ENCODE assay signal across 8 cellular contexts in the genomic region with DNA sequence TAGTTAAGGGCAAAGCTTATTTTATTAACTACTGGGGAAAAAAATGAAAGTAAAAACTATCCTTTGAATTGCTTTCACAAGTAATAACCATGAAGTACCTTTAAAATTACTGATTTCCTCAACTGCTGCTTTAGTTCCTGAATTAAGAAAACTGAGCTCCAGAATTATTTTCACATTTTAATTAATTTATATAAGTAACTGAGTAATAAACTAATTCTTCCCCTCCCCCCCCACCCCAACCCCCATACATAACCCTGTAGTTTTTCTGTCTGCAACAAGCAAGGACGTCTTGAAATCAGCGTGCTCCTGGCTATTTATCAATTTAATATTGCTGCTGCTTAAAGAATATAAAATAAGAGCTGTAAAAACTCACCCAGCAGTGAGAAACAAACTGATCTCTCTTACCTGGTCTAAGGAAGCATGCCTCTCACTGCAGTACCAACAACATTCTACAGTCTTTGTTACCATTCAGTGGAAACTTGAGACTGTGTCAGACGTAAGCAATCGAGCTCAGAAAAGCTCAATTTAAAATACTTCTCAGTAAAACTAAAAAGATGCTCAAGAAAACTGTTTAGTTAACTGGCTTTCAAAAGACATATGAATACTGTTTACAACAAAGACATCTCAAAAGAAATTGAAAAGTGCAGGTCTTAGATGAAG.
DNase-seq lines count a peak whose midpoint lies in the region; ATAC-seq and TF ChIP-seq lines count a peak whose summit lies in the region.

No MANE protein-coding gene starts in this region.

- POLR2A ChIA-PET in A673 (lab: Charles Lee; ENCODE audit: low non-redundant PET): interaction anchor here (0.5 to 0.6 kb wide), 2 partner anchors 8 to 15 kb away, joined by 5 to 9 read pairs; no protein-coding TSS in a partner anchor

- no TSS peak for BruUV-seq in A673 (replicated peaks; lab: Mats Ljungman, UMichigan)

- H3K4me3 ChIP-seq in A673 (ENCODE audit: low read depth, low read length, poor library complexity, severe bottlenecking) (peak overlapping the region; percentile 52), adrenal gland (peak overlapping the region in 3 of 4 donors; percentile 21 to 67 (median 54)), right cardiac atrium (ENCODE audit: low read length) (peak overlapping the region; percentile 97), psoas muscle (peak overlapping the region; percentile 63)

- TF ChIP-seq CTCF in A673 (conservative IDR thresholded peaks at IDR 0.05; ENCODE audit: low read depth, low read length) (no peak), adrenal gland (IDR thresholded peaks at IDR 0.05) (peak in 3 of 6 experiments; percentile 34 to 47 (median 47)), psoas muscle (IDR thresholded peaks at IDR 0.05) (no peak)

- TF ChIP-seq POLR2A in adrenal gland (IDR thresholded peaks at IDR 0.05): peak in 1 of 2 donors; percentile 60

- peak; percentile 58 for ATAC-seq in HG02885 (IDR thresholded peaks at IDR 0.05; ENCODE audit: poor library complexity, unreplicated experiment)
- peak; percentile 81 to 89 for ATAC-seq in right cardiac atrium
- ATAC-seq in psoas muscle: peak; percentile 78 to 88 (median 84)

- no peaks in the 10 kb centered on the region for H3K27me3 ChIP-seq in A673 (replicated peaks; ENCODE audit: insufficient read depth, low read depth, low read length, poor library complexity)
- H3K27me3 ChIP-seq in adrenal gland: no peaks in the 10 kb centered on the region
- no peaks in the 10 kb centered on the region for H3K27me3 ChIP-seq in right cardiac atrium (ENCODE audit: control insufficient read depth, insufficient read depth)
- H3K27me3 ChIP-seq in psoas muscle (ENCODE audit: insufficient read depth in 3 of 3, low read length in 2 of 3): no peaks in the 10 kb centered on the region

- H3K27ac ChIP-seq in A673 (ENCODE audit: low read depth, low read length, poor library complexity, severe bottlenecking): peak overlapping the region; percentile 58
- peak overlapping the region in 1 of 5 donors; percentile 7 for H3K27ac ChIP-seq in adrenal gland
- no peak overlapping the region for H3K27ac ChIP-seq in right cardiac atrium (ENCODE audit: low read length)
- peak overlapping the region; percentile 59 for H3K27ac ChIP-seq in psoas muscle

- H3K4me1 ChIP-seq in A673 (ENCODE audit: insufficient read depth, low read length, poor library complexity, severe bottlenecking): peaks cover 4% of the 10 kb centered on the region
- peaks cover 0 to 14% of the 10 kb centered on the region in 2 donors for H3K4me1 ChIP-seq in adrenal gland (replicated peaks in 1 of 2)
- no peaks in the 10 kb centered on the region for H3K4me1 ChIP-seq in right cardiac atrium (ENCODE audit: control insufficient read depth, insufficient read depth, low read length)
- peaks cover 22% of the 10 kb centered on the region for H3K4me1 ChIP-seq in psoas muscle

- intact Hi-C loops in A673 (cut with micrococcal nuclease; ENCODE audit: unreplicated experiment) (no loop called here), adrenal gland (cut with DNase I) (no loop called here), right cardiac atrium (cut with DNase I) (no loop called here), psoas muscle (cut with DNase I) (no loop called here)

- DNase-seq in A673 (ENCODE audit: low spot score) (peak; percentile 85), GM04504 (ENCODE audit: low read depth) (peak; percentile 40), NCI-H2227 treated with DMSO at 0.1 percent for 48 hours (lab: John Stamatoyannopoulos, UW) (peak; percentile 23), adrenal gland (peak in 5 of 7 donors; percentile 24 to 46 (median 38)), right cardiac atrium (no peak), psoas muscle (no peak), mesenteric fat pad (ENCODE audit: low spot score) (no peak)

- H3K9me3 ChIP-seq in A673 (ENCODE audit: low read depth, low read length, poor library complexity, severe bottlenecking): no peaks in the 10 kb centered on the region
- no peaks in the 10 kb centered on the region for H3K9me3 ChIP-seq in adrenal gland (replicated peaks in 1 of 3)
- no peaks in the 10 kb centered on the region for H3K9me3 ChIP-seq in right cardiac atrium (ENCODE audit: control insufficient read depth, low read length)
- no peaks in the 10 kb centered on the region for H3K9me3 ChIP-seq in psoas muscle

- 1 to 6% (median 3%) methylated on average over 4 of the region's 4 CpGs for WGBS in adrenal gland, 4 donors
- 7% methylated on average over 4 of the region's 4 CpGs for whole genome bisulfite sequencing in right cardiac atrium
- 1 to 5% (median 4%) methylated on average over 4 of the region's 4 CpGs for WGBS in psoas muscle, 3 donors

- CTCF ChIA-PET in A673 (lab: Charles Lee): interaction anchor here (1.1 kb wide), 1 partner anchor 97 kb away, joined by 3 read pairs; no protein-coding TSS in a partner anchor

- H3K36me3 ChIP-seq in A673 (ENCODE audit: insufficient read depth, low read length, poor library complexity, severe bottlenecking) (no peaks in the 10 kb centered on the region), adrenal gland (replicated peaks in 1 of 2) (no peaks in the 10 kb centered on the region), psoas muscle (ENCODE audit: insufficient read depth in 1 of 2, low read depth in 1 of 2) (no peaks in the 10 kb centered on the region)

Comparison
In these comparisons a context has a peak if more than half of its experiments do, and no peak if none do; other contexts are left out.
1. DNase-seq: peak in A673 (single experiment), GM04504 (single experiment), NCI-H2227 treated with DMSO at 0.1 percent for 48 hours (single experiment) and adrenal gland (5 of 7); none in right cardiac atrium (0 of 3), psoas muscle (0 of 2) and mesenteric fat pad (single experiment).
2. Peak in every context shown above with its lines, with median percentiles within 50 percentile points of each other: H3K4me3 ChIP-seq and ATAC-seq.